Comparison of ENCODE assay signal across 3 cellular contexts in genomic region chr12:119901670-119902069, GRCh38.
TF ChIP-seq lines count a peak whose summit lies in the region.

No MANE protein-coding gene starts in this region.

TF ChIP-seq in SK-N-SH, 30 proteins besides CTCF, POLR2A, EP300 and RAD21:
- no peak for TF ChIP-seq YY1 (IDR thresholded peaks at IDR 0.05; ENCODE audit: low read depth)
- no peak for TF ChIP-seq USF1 (IDR thresholded peaks at IDR 0.05; ENCODE audit: borderline replicate concordance, low read depth)
- TF ChIP-seq RXRA (IDR thresholded peaks at IDR 0.05; ENCODE audit: borderline replicate concordance, low read depth) = no peak
- TF ChIP-seq EZH2phosphoT487 (IDR thresholded peaks at IDR 0.05; ENCODE audit: borderline replicate concordance, low read depth) = no peak
- TF ChIP-seq MEF2A (IDR thresholded peaks at IDR 0.05; ENCODE audit: borderline replicate concordance, low read depth) = no peak
- TF ChIP-seq RCOR1 (IDR thresholded peaks at IDR 0.05; ENCODE audit: low read length) = no peak

TF ChIP-seq in SK-N-SH treated with all-trans-retinoic acid at 6 μM for 48 hours, 23 proteins besides CTCF, POLR2A, EP300 and RAD21:
- TF ChIP-seq ARNTL (CRISPR knock-in tag; IDR thresholded peaks at IDR 0.05; ENCODE audit: borderline replicate concordance, low read depth) (no peak), CREB5 (CRISPR knock-in tag; IDR thresholded peaks at IDR 0.05; ENCODE audit: low read depth) (no peak), TOX (CRISPR knock-in tag; IDR thresholded peaks at IDR 0.05; ENCODE audit: borderline replicate concordance) (no peak), ISL1 (CRISPR knock-in tag; IDR thresholded peaks at IDR 0.05) (no peak), BACH2 (CRISPR knock-in tag; IDR thresholded peaks at IDR 0.05; ENCODE audit: borderline replicate concordance) (no peak), CSDC2 (CRISPR knock-in tag; IDR thresholded peaks at IDR 0.05) (no peak), OSR1 (CRISPR knock-in tag; IDR thresholded peaks at IDR 0.05) (no peak), ZFP30 (CRISPR knock-in tag; IDR thresholded peaks at IDR 0.05) (no peak)

TF ChIP-seq in GM12878, 131 proteins besides CTCF, POLR2A, EP300 and RAD21:
- TF ChIP-seq ZNF217 (IDR thresholded peaks at IDR 0.05) (no peak), ZNF207 (IDR thresholded peaks at IDR 0.05; ENCODE audit: borderline replicate concordance) (no peak), ATF2 (IDR thresholded peaks at IDR 0.05; ENCODE audit: low read length) (no peak)
TF ChIP-seq in GM12878: peak in this region for 0.
